Comparison of ENCODE assay signal across 2 cellular contexts in the genomic region with DNA sequence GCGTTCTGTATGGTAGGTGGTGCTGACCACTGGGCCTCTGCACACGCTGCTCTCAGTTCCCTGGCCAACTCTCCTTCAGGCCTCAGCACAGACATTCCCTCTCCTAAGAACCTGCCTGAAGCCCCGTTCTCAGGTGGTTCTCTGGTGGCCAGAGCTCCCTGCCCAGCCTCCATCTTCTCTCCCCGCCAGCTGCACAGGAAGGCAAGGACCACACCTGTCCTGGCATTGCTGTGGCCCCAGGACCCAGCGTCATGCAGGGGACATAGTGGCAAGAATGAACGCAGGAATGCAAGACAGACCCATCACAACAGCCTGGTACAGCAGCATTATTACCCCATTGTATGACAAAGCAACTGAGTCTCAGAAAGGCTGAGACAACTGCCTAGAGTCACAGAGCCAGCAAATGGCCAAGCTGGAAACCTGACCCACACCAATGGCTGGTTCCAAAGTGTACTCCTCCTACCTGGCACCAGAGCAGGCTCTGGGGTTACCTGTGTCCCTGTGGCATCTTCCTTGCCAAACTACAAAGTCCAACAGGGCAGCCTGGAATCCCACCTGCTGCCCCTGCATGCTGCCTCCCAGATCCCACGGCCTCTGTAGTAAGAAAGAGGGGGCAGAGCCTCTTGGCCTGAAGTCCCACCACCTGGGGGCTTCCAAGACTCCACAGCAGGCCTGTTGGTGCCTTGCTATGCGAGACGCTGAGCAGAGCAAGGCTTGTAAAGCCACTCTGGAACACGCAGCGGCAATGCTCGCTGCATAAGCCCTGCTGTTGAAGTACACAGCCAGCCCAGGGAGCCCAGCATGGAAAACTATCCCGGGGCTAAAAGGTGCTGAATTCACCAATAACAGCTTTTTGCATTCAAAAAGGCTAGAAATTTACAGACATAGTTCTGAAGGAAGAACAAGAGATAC.
TF ChIP-seq lines count a peak whose summit lies in the region.

No MANE protein-coding gene starts in this region.

TF ChIP-seq in H1, 55 proteins besides CTCF, POLR2A, EP300 and RAD21:
- TF ChIP-seq SIX5 (IDR thresholded peaks at IDR 0.05; ENCODE audit: low read depth, low read length) (no peak), E2F6 (IDR thresholded peaks at IDR 0.05) (no peak), KDM4A (IDR thresholded peaks at IDR 0.05; ENCODE audit: low read depth, low read length, severe bottlenecking) (peak; percentile 37), TEAD4 (IDR thresholded peaks at IDR 0.05; ENCODE audit: low read depth, low read length) (no peak), GTF2F1 (IDR thresholded peaks at IDR 0.05; ENCODE audit: borderline replicate concordance, low read depth, low read length) (no peak), HDAC2 (IDR thresholded peaks at IDR 0.05; ENCODE audit: borderline replicate concordance in 1 of 2, low read depth in 2 of 2, low read length in 2 of 2) (no peak), CTBP2 (IDR thresholded peaks at IDR 0.05; ENCODE audit: borderline replicate concordance, insufficient read depth, insufficient read length, low read length) (peak; percentile 42), NANOG (IDR thresholded peaks at IDR 0.05; ENCODE audit: insufficient read depth, low read depth, low read length, poor library complexity, severe bottlenecking) (peak; percentile 19), CHD7 (IDR thresholded peaks at IDR 0.05; ENCODE audit: insufficient replicate concordance, low read length) (no peak), TAF7 (optimal IDR thresholded peaks at IDR 0.05; ENCODE audit: borderline replicate concordance, low read depth, low read length) (no peak), SIRT6 (IDR thresholded peaks at IDR 0.05; ENCODE audit: low read length) (no peak)
- TF ChIP-seq, protein P1, sequence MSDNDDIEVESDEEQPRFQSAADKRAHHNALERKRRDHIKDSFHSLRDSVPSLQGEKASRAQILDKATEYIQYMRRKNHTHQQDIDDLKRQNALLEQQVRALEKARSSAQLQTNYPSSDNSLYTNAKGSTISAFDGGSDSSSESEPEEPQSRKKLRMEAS (IDR thresholded peaks at IDR 0.05) = peak; percentile 16; the same call in 1 of the 2 replicates

TF ChIP-seq in SK-N-SH, 30 proteins besides CTCF, POLR2A, EP300 and RAD21:
- no peak for TF ChIP-seq FOXJ3 (CRISPR knock-in tag; IDR thresholded peaks at IDR 0.05)
- no peak for TF ChIP-seq PBX3 (IDR thresholded peaks at IDR 0.05)
- TF ChIP-seq EZH2phosphoT487 (IDR thresholded peaks at IDR 0.05; ENCODE audit: borderline replicate concordance, low read depth) = no peak
- no peak for TF ChIP-seq GABPA (IDR thresholded peaks at IDR 0.05; ENCODE audit: low read depth)
- no peak for TF ChIP-seq FOSL2 (IDR thresholded peaks at IDR 0.05; ENCODE audit: borderline replicate concordance, low read depth)
- no peak for TF ChIP-seq TEAD4 (IDR thresholded peaks at IDR 0.05; ENCODE audit: borderline replicate concordance, insufficient read depth)
- TF ChIP-seq IRF3 (IDR thresholded peaks at IDR 0.05; ENCODE audit: low read depth, low read length) = no peak
- TF ChIP-seq TAF1 (IDR thresholded peaks at IDR 0.05; ENCODE audit: borderline replicate concordance, low read depth, low read length) = no peak
- no peak for TF ChIP-seq SIN3A (IDR thresholded peaks at IDR 0.05; ENCODE audit: borderline replicate concordance, low read depth, low read length)
- no peak for TF ChIP-seq JUND (IDR thresholded peaks at IDR 0.05)
- TF ChIP-seq CHD2 (IDR thresholded peaks at IDR 0.05; ENCODE audit: low read length, partially characterized antibody) = no peak
